In the genomic region with DNA sequence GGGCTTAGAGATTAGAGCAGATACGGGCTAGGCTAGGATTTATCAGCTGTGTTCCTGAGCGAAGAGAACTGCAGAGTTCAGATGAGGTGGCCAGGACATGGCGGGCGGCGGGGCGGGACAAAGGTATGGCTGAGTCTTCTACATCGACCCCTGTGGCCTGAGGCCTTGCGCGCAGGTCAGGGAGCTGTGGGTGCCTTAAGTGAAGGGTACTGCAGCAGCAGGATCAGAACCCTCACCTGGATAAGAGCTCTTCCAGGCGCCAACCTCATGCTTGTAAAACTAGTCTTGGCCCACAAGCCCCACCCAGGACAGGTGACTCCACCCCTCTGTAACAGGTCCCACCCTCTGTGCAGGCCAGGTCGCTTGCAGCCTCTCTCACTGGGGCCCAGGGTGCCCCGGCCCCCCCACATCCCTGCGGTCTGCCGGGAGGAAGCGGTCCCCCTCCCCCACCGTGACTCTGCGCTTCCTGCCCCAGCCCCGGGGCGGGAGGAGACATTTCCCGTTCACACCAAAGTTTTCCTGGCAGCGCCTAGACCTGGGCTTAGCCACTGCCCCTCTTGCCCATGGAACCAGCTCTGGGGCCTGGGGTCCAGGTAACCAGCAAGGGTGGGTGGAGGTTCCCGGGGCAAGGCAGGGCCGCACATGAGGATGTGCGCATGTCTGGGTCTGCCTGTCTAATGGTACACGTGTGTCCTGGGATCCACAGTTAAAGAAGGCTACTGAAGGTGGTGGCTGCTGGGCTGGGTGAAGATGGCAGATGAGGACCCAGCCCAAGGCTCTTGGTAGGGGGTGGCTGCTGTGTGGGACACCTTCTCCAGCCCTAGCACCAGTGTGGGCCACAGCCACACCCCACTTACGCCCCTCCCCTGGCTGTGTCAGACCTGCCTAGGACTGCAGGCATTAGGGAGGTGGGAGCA, we compare ENCODE assay signal across 8 cellular contexts. TPM values are rescaled to one million over a fixed set of nuclear protein-coding genes. Genes with fewer than 3 reads are reported as not detected.
DNase-seq lines count a peak whose midpoint lies in the region; ATAC-seq, FAIRE-seq and TF ChIP-seq lines count a peak whose summit lies in the region.

No MANE protein-coding gene starts in this region.

- no peak overlapping the region for H3K4me2 ChIP-seq in osteoblast (ENCODE audit: insufficient read depth, low read length)

- BruUV-seq in A673 (replicated peaks; lab: Mats Ljungman, UMichigan), result no TSS peak

- H3K4me3 ChIP-seq in A673 (ENCODE audit: low read depth, low read length, poor library complexity, severe bottlenecking), result no peak overlapping the region
- H3K4me3 ChIP-seq in duodenal mucosa (ENCODE audit: low read depth in 1 of 2, low read length in 2 of 2), result peak overlapping the region; percentile 35 to 55
- H3K4me3 ChIP-seq in osteoblast (ENCODE audit: insufficient read depth, low read length), result no peak overlapping the region
- no peak overlapping the region for H3K4me3 ChIP-seq in HAP-1

- peak overlapping the region in 1 of 2 donors; percentile 6 for H3K9ac ChIP-seq in duodenal mucosa (ENCODE audit: low read depth in 1 of 2, low read length in 2 of 2)

- H3K27me3 ChIP-seq in A673 (replicated peaks; ENCODE audit: insufficient read depth, low read depth, low read length, poor library complexity) (no peaks in the 10 kb centered on the region), duodenal mucosa (ENCODE audit: control insufficient read depth in 1 of 2, insufficient read depth in 2 of 2, low read length in 2 of 2) (no peaks in the 10 kb centered on the region), osteoblast (ENCODE audit: insufficient read depth, low read length) (no peaks in the 10 kb centered on the region), HAP-1 (ENCODE audit: low read depth) (no peaks in the 10 kb centered on the region)

- H3K36me3 ChIP-seq in A673 (ENCODE audit: insufficient read depth, low read length, poor library complexity, severe bottlenecking) (no peaks in the 10 kb centered on the region), duodenal mucosa (ENCODE audit: control insufficient read depth in 1 of 2, insufficient read depth in 2 of 2, low read length in 2 of 2) (peaks cover 13 to 32% of the 10 kb centered on the region in 2 donors), osteoblast (ENCODE audit: insufficient read depth, low read length) (no peaks in the 10 kb centered on the region), HAP-1 (replicated peaks) (no peaks in the 10 kb centered on the region)

- DNase-seq in A673 (ENCODE audit: low spot score) (no peak), GM20000 (ENCODE audit: low spot score) (peak; percentile 89), HTR-8/SVneo (ENCODE audit: insufficient read length, low spot score) (peak; percentile 20), osteoblast (ENCODE audit: insufficient read length, low spot score, missing footprints) (peak; percentile 71), HAP-1 (ENCODE audit: low spot score in 2 of 2) (no peak), NCI-H1436 treated with DMSO at 0.1 percent for 48 hours (lab: John Stamatoyannopoulos, UW) (no peak)

- no peaks in the 10 kb centered on the region for H3K79me2 ChIP-seq in osteoblast (ENCODE audit: insufficient read depth, low read length)

- no peak for FAIRE-seq in HTR-8/SVneo (lab: Jason Lieb, UNC)

- peak; percentile 96 to 97 for ATAC-seq in activated CD4-positive, CD25-positive, alpha-beta regulatory T cell treated with anti-CD3 and anti-CD28 coated beads, Interleukin-2, amount 50 U/mL, for 24 hours

- H3K9me3 ChIP-seq in A673 (ENCODE audit: low read depth, low read length, poor library complexity, severe bottlenecking) (no peaks in the 10 kb centered on the region), duodenal mucosa (ENCODE audit: control insufficient read depth in 1 of 2, low read length in 2 of 2) (no peaks in the 10 kb centered on the region), osteoblast (ENCODE audit: low read depth, low read length) (no peaks in the 10 kb centered on the region), HAP-1 (no peaks in the 10 kb centered on the region)

- CTCF ChIA-PET in A673 (lab: Charles Lee), result no interaction called here

- intact Hi-C loops in A673 (cut with micrococcal nuclease; ENCODE audit: unreplicated experiment), result no loop called here

- H3K4me1 ChIP-seq in A673 (ENCODE audit: insufficient read depth, low read length, poor library complexity, severe bottlenecking) (no peaks in the 10 kb centered on the region), duodenal mucosa (ENCODE audit: control insufficient read depth in 1 of 2, insufficient read depth in 2 of 2, low read length in 2 of 2) (peaks cover 29 to 58% of the 10 kb centered on the region in 2 donors), osteoblast (ENCODE audit: insufficient read depth, low read length) (no peaks in the 10 kb centered on the region), HAP-1 (no peaks in the 10 kb centered on the region)

- TF ChIP-seq CTCF in A673 (conservative IDR thresholded peaks at IDR 0.05; ENCODE audit: low read depth, low read length) (no peak), GM20000 (IDR thresholded peaks at IDR 0.05; ENCODE audit: extremely low read depth, missing control alignments) (no peak), osteoblast (IDR thresholded peaks at IDR 0.05; ENCODE audit: extremely low read depth, low read depth, low read length) (no peak)

- POLR2A ChIA-PET in A673 (lab: Charles Lee; ENCODE audit: low non-redundant PET), result no interaction called here

- no peaks in the 10 kb centered on the region for H4K20me1 ChIP-seq in osteoblast (ENCODE audit: insufficient read depth, low read length)

- H2AFZ ChIP-seq in osteoblast (ENCODE audit: low read length), result no peak overlapping the region

- H3K27ac ChIP-seq in A673 (ENCODE audit: low read depth, low read length, poor library complexity, severe bottlenecking), result peak overlapping the region; percentile 23
- peak overlapping the region; percentile 46 for H3K27ac ChIP-seq in duodenal mucosa (ENCODE audit: low read depth, low read length)
- H3K27ac ChIP-seq in osteoblast (ENCODE audit: low read depth, low read length), result no peak overlapping the region

- in situ Hi-C loops in HAP-1 (cut with MboI; ENCODE audit: low sequenced_read_pairs), result no loop called here

RNA-seq across cellular contexts. Expression of gene NBEAL2, which starts 8.3 kb away (rescaled TPM):
- total RNA-seq in A673 (2021) (15.7 and 17.8 TPM in 2 replicates), osteoblast (2.1 and 4.3 TPM in 2 replicates)

RNA-seq across cellular contexts. Expression of gene CCDC12, which starts 11.2 kb away (rescaled TPM):
- total RNA-seq in A673 (2021) (28.2 and 31.3 TPM in 2 replicates), osteoblast (17.4 and 20.6 TPM in 2 replicates)

Comparison
In these comparisons a context has a peak if more than half of its experiments do, and no peak if none do; other contexts are left out.
1. DNase-seq: peak in GM20000 (single experiment), HTR-8/SVneo (single experiment) and osteoblast (single experiment); none in A673 (single experiment), HAP-1 (0 of 2) and NCI-H1436 treated with DMSO at 0.1 percent for 48 hours (single experiment).
2. H3K4me3 ChIP-seq: peak in duodenal mucosa (2 of 2); none in A673 (single experiment), osteoblast (single experiment) and HAP-1 (single experiment).